Comparison of ENCODE assay signal across 1 cellular context in genomic region chr6:32894085-32895005, GRCh38.
TF ChIP-seq lines count a peak whose summit lies in the region.

No MANE protein-coding gene starts in this region.

TF ChIP-seq in GM12878, 131 proteins besides CTCF, POLR2A, EP300 and RAD21 (continued from another document):
- no peak for TF ChIP-seq ZBTB33 (IDR thresholded peaks at IDR 0.05)
- TF ChIP-seq MYC (IDR thresholded peaks at IDR 0.05; ENCODE audit: insufficient read depth, insufficient read length, insufficient replicate concordance, low read length, severe bottlenecking), result no peak
- TF ChIP-seq GABPA (IDR thresholded peaks at IDR 0.05; ENCODE audit: low read depth), result peak; percentile 28
- peak; percentile 60; the same call in 1 of the 2 replicates for TF ChIP-seq TAF1 (IDR thresholded peaks at IDR 0.05; ENCODE audit: borderline replicate concordance, low read depth, low read length)
- TF ChIP-seq EGR1 (IDR thresholded peaks at IDR 0.05; ENCODE audit: borderline replicate concordance in 1 of 2, low read depth in 2 of 2, low read length in 2 of 2), result no peak
- no peak for TF ChIP-seq BRCA1 (IDR thresholded peaks at IDR 0.05; ENCODE audit: low read depth, low read length)
- no peak for TF ChIP-seq SMARCA5 (IDR thresholded peaks at IDR 0.05)
- TF ChIP-seq RBBP5 (conservative IDR thresholded peaks at IDR 0.05), result no peak
- no peak for TF ChIP-seq E2F8 (IDR thresholded peaks at IDR 0.05; ENCODE audit: low read depth, partially characterized antibody)
- no peak for TF ChIP-seq ZNF592 (IDR thresholded peaks at IDR 0.05)
- 0 out of 2 replicates have a peak, but pooled peaks have one; percentile 21 for TF ChIP-seq CHD1 (IDR thresholded peaks at IDR 0.05; ENCODE audit: low read depth, low read length)
- TF ChIP-seq ZBED1 (IDR thresholded peaks at IDR 0.05; ENCODE audit: borderline replicate concordance), result no peak
- peak; percentile 56 for TF ChIP-seq CREB1 (IDR thresholded peaks at IDR 0.05; ENCODE audit: low read depth)
- TF ChIP-seq NFYA (IDR thresholded peaks at IDR 0.05; ENCODE audit: borderline replicate concordance, low read depth, low read length), result no peak
- peak; percentile 67; the same call in 1 of the 2 replicates for TF ChIP-seq EED (IDR thresholded peaks at IDR 0.05; ENCODE audit: low read depth)
- TF ChIP-seq CBX5 (IDR thresholded peaks at IDR 0.05; ENCODE audit: low read depth), result no peak
